In the genomic region with DNA sequence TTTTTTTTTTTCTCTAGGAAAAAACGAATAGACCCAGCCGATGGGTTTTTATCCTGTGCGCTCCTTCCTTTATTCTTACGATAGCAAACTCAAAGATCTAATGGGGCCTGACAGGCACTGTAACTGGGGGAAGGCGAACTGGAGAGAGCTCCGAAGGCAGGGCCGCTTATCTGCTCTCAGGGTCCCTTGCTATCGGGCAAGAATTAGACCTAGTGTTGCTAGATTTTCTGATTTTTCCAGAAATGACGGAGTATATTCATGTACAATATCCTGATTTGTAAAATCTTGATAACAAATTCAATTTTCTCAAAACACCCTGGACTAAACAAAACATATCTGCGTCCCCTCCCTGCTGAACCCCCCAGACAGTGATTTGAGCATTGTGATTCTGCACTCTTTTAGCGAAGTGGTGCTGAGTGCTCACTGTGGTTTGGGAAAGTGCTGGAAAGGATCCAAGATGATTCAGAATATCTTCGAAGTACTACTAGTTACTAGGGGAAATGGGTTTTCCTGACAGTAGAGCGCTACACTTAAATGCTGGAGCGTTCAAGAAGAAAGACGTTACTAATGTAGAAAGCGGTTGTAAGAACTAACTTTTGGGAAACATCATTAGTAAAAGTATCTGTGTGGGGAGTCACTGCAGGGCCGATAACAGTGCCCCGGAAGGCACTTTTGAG, we compare ENCODE assay signal across 8 cellular contexts. TPM values are rescaled to one million over a fixed set of nuclear protein-coding genes. Genes with fewer than 3 reads are reported as not detected.
DNase-seq lines count a peak whose midpoint lies in the region; ATAC-seq and TF ChIP-seq lines count a peak whose summit lies in the region.

No MANE protein-coding gene starts in this region.

- DNase-seq in OCI-M1 (lab: John Stamatoyannopoulos, UW) (peak; percentile 10), esophagus muscularis mucosa (ENCODE audit: extremely low spot score) (no peak), myocyte (ENCODE audit: low read depth) (peak; percentile 74), NOMO-1 treated with DMSO at 0.1 percent for 48 hours (lab: John Stamatoyannopoulos, UW; ENCODE audit: unreplicated experiment) (no peak), NCI-H187 (lab: John Stamatoyannopoulos, UW) (no peak), Karpas-422 (no peak)

- H3K4me3 ChIP-seq in esophagus muscularis mucosa (peak overlapping the region; percentile 80 to 91 (median 86)), Karpas-422 (ENCODE audit: low read length) (no peak overlapping the region)

- no peak overlapping the region for H2AFZ ChIP-seq in Karpas-422 (ENCODE audit: low read length)

- H3K9ac ChIP-seq in Karpas-422 (ENCODE audit: low read length), result no peak overlapping the region

- no peaks in the 10 kb centered on the region for H3K79me2 ChIP-seq in Karpas-422 (ENCODE audit: low read length)

- intact Hi-C loops in esophagus muscularis mucosa (cut with DNase I), result loop anchor here (5.0 kb wide), 1 partner anchor 82 kb away; no protein-coding TSS in a partner anchor

- peak overlapping the region; percentile 83 to 93 (median 90) for H3K27ac ChIP-seq in esophagus muscularis mucosa (replicated peaks in 1 of 4)
- no peak overlapping the region for H3K27ac ChIP-seq in Karpas-422 (ENCODE audit: low read length)

- 25% methylated on average over 18 of the region's 18 CpGs for WGBS in esophagus muscularis mucosa

- no peaks in the 10 kb centered on the region for H3K9me2 ChIP-seq in Karpas-422 (replicated peaks; ENCODE audit: insufficient read depth, low read length)

- TF ChIP-seq CTCF in esophagus muscularis mucosa (IDR thresholded peaks at IDR 0.05), result no peak

- H3K9me3 ChIP-seq in esophagus muscularis mucosa (no peaks in the 10 kb centered on the region), Karpas-422 (ENCODE audit: low read length) (peaks cover under 1% of the 10 kb centered on the region; the same call in 1 of the 2 replicates)

- no peaks in the 10 kb centered on the region for H4K20me1 ChIP-seq in Karpas-422 (ENCODE audit: insufficient read depth, low read depth, low read length)

- no peak overlapping the region for H3K4me2 ChIP-seq in Karpas-422 (ENCODE audit: low read depth, low read length, poor library complexity, severe bottlenecking)

- no peak for TF ChIP-seq EP300 in esophagus muscularis mucosa (IDR thresholded peaks at IDR 0.05)

- TF ChIP-seq POLR2A in esophagus muscularis mucosa (IDR thresholded peaks at IDR 0.05; ENCODE audit: low read depth), result no peak

- peak; percentile 14 for ATAC-seq in GM21786 (IDR thresholded peaks at IDR 0.05; ENCODE audit: unreplicated experiment)
- no peak for ATAC-seq in HG03135 (IDR thresholded peaks at IDR 0.05; ENCODE audit: unreplicated experiment)

- H3K27me3 ChIP-seq in esophagus muscularis mucosa (peaks cover 0 to 7% (median 0%) of the 10 kb centered on the region in 4 donors), Karpas-422 (ENCODE audit: low read length) (no peaks in the 10 kb centered on the region)

- H3K36me3 ChIP-seq in esophagus muscularis mucosa (no peaks in the 10 kb centered on the region), Karpas-422 (ENCODE audit: insufficient read depth, low read length) (no peaks in the 10 kb centered on the region)

- H3K4me1 ChIP-seq in esophagus muscularis mucosa (peaks cover 36 to 49% (median 41%) of the 10 kb centered on the region in 4 donors), Karpas-422 (ENCODE audit: low read length) (no peaks in the 10 kb centered on the region)

RNA-seq across cellular contexts. Expression of a gene that starts 0.7 kb away (rescaled TPM):
- total RNA-seq in esophagus muscularis mucosa (10 to 100 TPM; 36.9 to 60.4 (median 52.1) TPM), myocyte (24.5 and 25.2 TPM in 2 replicates)
- polyA plus RNA-seq in myocyte (2012), result 18.5 TPM
- 0.14 and 1.3 TPM in 2 replicates for total RNA-seq in Karpas-422 (2014; rRNA removed; shearing (Covaris generic); ENCODE audit: low replicate concordance)

Comparison
In these comparisons a context has a peak if more than half of its experiments do, and no peak if none do; other contexts are left out.
1. DNase-seq: peak in OCI-M1 (single experiment) and myocyte (single experiment); none in esophagus muscularis mucosa (single experiment), NOMO-1 treated with DMSO at 0.1 percent for 48 hours (single experiment), NCI-H187 (0 of 2) and Karpas-422 (single experiment).
2. RNA of a gene that starts 0.7 kb away (total RNA-seq): 36.9 to 60.4 TPM in esophagus muscularis mucosa and 24.5 to 25.2 TPM in myocyte; 0.14 to 1.3 TPM in Karpas-422; every median in the first group is over 10 times any median in the second.